ENCODE assay signal across 12 cellular contexts in genomic region chr12:46493352-46494209, GRCh38.
DNase-seq lines count a peak whose midpoint lies in the region; ATAC-seq and TF ChIP-seq lines count a peak whose summit lies in the region.
"Had no signal": no experiment of that assay in that cellular context is flagged by ENCODE, and none has a peak within 500 bp of the region (broad histone marks: within the 10 kb centered on the region; RNA-seq: fewer than 3 reads in every experiment).

No MANE protein-coding gene starts in this region.

- no peak for ATAC-seq in activated T-cell treated with anti-CD3 and anti-CD28 coated beads, Interleukin-2, amount 50 U/mL, for 4 hours

- H3K4me1 Mint-ChIP-seq in endothelial cell (ENCODE audit: unreplicated experiment) (peaks cover 8% of the 10 kb centered on the region), progenitor cell of endocrine pancreas (ENCODE audit: low read depth) (peaks cover 27% of the 10 kb centered on the region)
- H3K4me1 Mint-ChIP-seq in activated T-cell treated with anti-CD3 and anti-CD28 coated beads, Interleukin-2, amount 50 U/mL, for 4 hours (ENCODE audit: low read depth) = no peaks in the 10 kb centered on the region

- H3K9me3 Mint-ChIP-seq in endothelial cell (ENCODE audit: unreplicated experiment) (no peaks in the 10 kb centered on the region), progenitor cell of endocrine pancreas (ENCODE audit: low read depth) (peaks cover 3% of the 10 kb centered on the region)
- no peaks in the 10 kb centered on the region for H3K9me3 Mint-ChIP-seq in activated T-cell treated with anti-CD3 and anti-CD28 coated beads, Interleukin-2, amount 50 U/mL, for 4 hours
- H3K9me3 Mint-ChIP-seq: CD4-positive, alpha-beta T cell had no signal

- DNase-seq in DMS114 treated with DMSO at 0.1 percent for 48 hours (lab: John Stamatoyannopoulos, UW; ENCODE audit: unreplicated experiment) (peak; percentile 92), NCI-H748 treated with DMSO at 0.1 percent for 48 hours (lab: John Stamatoyannopoulos, UW) (peak; percentile 50), endothelial cell (ENCODE audit: low spot score) (no peak), progenitor cell of endocrine pancreas (ENCODE audit: low spot score, unreplicated experiment) (no peak), Ammon's horn (ENCODE audit: low spot score) (no peak), midbrain (lab: John Stamatoyannopoulos, UW) (no peak), hypothalamus (lab: John Stamatoyannopoulos, UW) (no peak)
- DNase-seq in activated T-cell treated with anti-CD3 and anti-CD28 coated beads, Interleukin-2, amount 50 U/mL, for 4 hours = no peak
- DNase-seq: activated CD4-positive, alpha-beta T cell treated with anti-CD3 and anti-CD28 coated beads for 48 hours; activated naive CD4-positive, alpha-beta T cell treated with Interleukin-2 at 50 U/mL for 16 hours; CD4-positive, alpha-beta T cell; NCI-H2107 had no signal

- H3K27ac Mint-ChIP-seq in endothelial cell (ENCODE audit: unreplicated experiment) (peak overlapping the region; percentile 0), progenitor cell of endocrine pancreas (peak overlapping the region; percentile 95)
- H3K27ac Mint-ChIP-seq: CD4-positive, alpha-beta T cell had no signal

- H3K36me3 Mint-ChIP-seq in endothelial cell (ENCODE audit: low read depth, unreplicated experiment) (no peaks in the 10 kb centered on the region), progenitor cell of endocrine pancreas (ENCODE audit: insufficient read depth) (no peaks in the 10 kb centered on the region)
- no peaks in the 10 kb centered on the region for H3K36me3 Mint-ChIP-seq in activated T-cell treated with anti-CD3 and anti-CD28 coated beads, Interleukin-2, amount 50 U/mL, for 4 hours (ENCODE audit: insufficient read depth)

- H3K4me3 Mint-ChIP-seq in endothelial cell (ENCODE audit: unreplicated experiment) (no peak overlapping the region), progenitor cell of endocrine pancreas (ENCODE audit: low read depth) (no peak overlapping the region)
- H3K4me3 Mint-ChIP-seq in activated T-cell treated with anti-CD3 and anti-CD28 coated beads, Interleukin-2, amount 50 U/mL, for 4 hours = no peak overlapping the region
- H3K4me3 Mint-ChIP-seq: CD4-positive, alpha-beta T cell had no signal

- H3K27me3 Mint-ChIP-seq in endothelial cell (ENCODE audit: unreplicated experiment) = no peaks in the 10 kb centered on the region
- no peaks in the 10 kb centered on the region for H3K27me3 Mint-ChIP-seq in progenitor cell of endocrine pancreas
- H3K27me3 Mint-ChIP-seq in activated T-cell treated with anti-CD3 and anti-CD28 coated beads, Interleukin-2, amount 50 U/mL, for 4 hours (ENCODE audit: low read depth) = no peaks in the 10 kb centered on the region
- H3K27me3 Mint-ChIP-seq: CD4-positive, alpha-beta T cell had no signal

- TF ChIP-seq CTCF in endothelial cell (IDR thresholded peaks at IDR 0.05; ENCODE audit: unreplicated experiment) = no peak
- no peak for TF ChIP-seq CTCF in progenitor cell of endocrine pancreas (IDR thresholded peaks at IDR 0.05; ENCODE audit: unreplicated experiment)

Comparison
In these comparisons a context has a peak if more than half of its experiments do, and no peak if none do; other contexts are left out.
1. DNase-seq: peak in DMS114 treated with DMSO at 0.1 percent for 48 hours (single experiment) and NCI-H748 treated with DMSO at 0.1 percent for 48 hours (single experiment); none in endothelial cell (single experiment), progenitor cell of endocrine pancreas (single experiment), Ammon's horn (single experiment), midbrain (single experiment), activated T-cell treated with anti-CD3 and anti-CD28 coated beads, Interleukin-2, amount 50 U/mL, for 4 hours (single experiment) and hypothalamus (0 of 51).